In the genomic region with DNA sequence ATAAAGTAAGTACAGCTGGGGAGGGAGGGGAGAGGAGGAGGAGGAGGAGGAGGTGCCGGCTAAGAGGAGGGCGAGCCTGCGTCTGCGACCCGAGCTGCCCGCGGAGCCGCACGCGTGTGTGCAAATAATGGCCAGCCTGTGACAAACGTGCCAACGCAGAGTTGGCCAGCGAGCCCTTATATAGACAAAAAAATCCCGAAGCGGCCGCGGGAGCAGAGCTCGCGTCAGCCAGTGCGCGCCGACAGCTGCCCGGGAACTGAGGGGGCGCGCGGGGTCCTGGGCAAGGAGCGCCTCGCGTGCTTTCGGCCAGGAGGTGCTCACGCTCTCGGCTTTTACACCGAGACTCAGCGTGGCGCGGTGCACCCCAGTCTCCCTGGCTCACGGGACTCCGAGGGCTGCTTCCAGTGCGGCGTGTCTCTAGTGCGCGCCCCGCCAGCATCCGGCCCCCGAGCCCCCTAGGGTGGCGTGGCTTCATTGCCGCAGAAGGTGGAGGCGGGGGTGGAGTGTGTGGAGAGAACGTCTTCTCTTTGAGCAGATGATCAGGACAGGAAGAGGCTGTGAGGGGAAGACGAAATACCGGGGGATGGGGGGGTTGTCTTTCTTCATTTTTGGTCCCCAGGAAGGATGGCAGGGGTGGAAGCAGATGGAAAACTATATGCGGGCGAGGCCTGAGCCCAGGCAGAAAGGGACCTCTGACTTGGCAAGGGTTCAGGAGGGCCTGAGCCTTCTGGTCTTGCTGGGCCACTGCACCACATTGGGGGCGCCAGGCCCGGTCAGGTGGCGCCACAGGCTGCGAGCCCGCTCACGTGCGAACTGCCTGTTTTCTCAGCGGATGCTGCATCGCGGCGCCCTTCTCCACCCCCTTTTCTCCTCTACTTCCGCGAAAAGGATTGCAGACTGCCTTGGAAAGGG, we compare ENCODE assay signal across 8 cellular contexts. TPM values are rescaled to one million over a fixed set of nuclear protein-coding genes. Genes with fewer than 3 reads are reported as not detected.
A peak's percentile ranks its signal among the peaks of the same experiment; 100 is the strongest.
DNase-seq lines count a peak whose midpoint lies in the region; ATAC-seq and TF ChIP-seq lines count a peak whose summit lies in the region.

No MANE protein-coding gene starts in this region.

- H3K27ac ChIP-seq in 22Rv1, result peak overlapping the region; percentile 63

- no peaks in the 10 kb centered on the region for H3K9me3 Mint-ChIP-seq in chondrocyte (ENCODE audit: low read depth)

- ATAC-seq in GM18858 (IDR thresholded peaks at IDR 0.05; ENCODE audit: unreplicated experiment), result peak; percentile 25
- ATAC-seq in HG03066 (IDR thresholded peaks at IDR 0.05; ENCODE audit: low read depth, unreplicated experiment), result peak; percentile 42
- peak; percentile 72 for ATAC-seq in left colon

- TF ChIP-seq CTCF in 22Rv1 (IDR thresholded peaks at IDR 0.05), result peak; percentile 11; the same call in 1 of the 2 replicates
- no peak for TF ChIP-seq CTCF in chondrocyte (IDR thresholded peaks at IDR 0.05)

- H3K4me3 Mint-ChIP-seq in chondrocyte (ENCODE audit: unreplicated experiment), result peak overlapping the region; percentile 94

- no peaks in the 10 kb centered on the region for H3K36me3 Mint-ChIP-seq in chondrocyte (ENCODE audit: low read depth)

- peaks cover 25% of the 10 kb centered on the region for H3K4me1 Mint-ChIP-seq in chondrocyte (ENCODE audit: low read depth)

- H3K27ac Mint-ChIP-seq in chondrocyte (ENCODE audit: unreplicated experiment), result peak overlapping the region; percentile 99

- DNase-seq in NCI-H2171 treated with DMSO at 0.1 percent for 48 hours (lab: John Stamatoyannopoulos, UW), result peak; percentile 82
- DNase-seq in activated CD4-positive, alpha-beta T cell treated with anti-CD3 and anti-CD28 coated beads for 1 hour, result peak; percentile 66
- DNase-seq in chondrocyte (ENCODE audit: low spot score), result peak; percentile 91
- peak; percentile 75 to 82 for DNase-seq in left colon
- peak; percentile 62 to 68 for DNase-seq in stimulated activated CD4-positive, alpha-beta T cell treated with anti-CD3 and anti-CD28 coated beads, Interleukin-1b, Interleukin-23, amount 100 ng/mL, for 4 hours (ENCODE audit: low read depth in 2 of 2)

- no peaks in the 10 kb centered on the region for H3K27me3 Mint-ChIP-seq in chondrocyte (ENCODE audit: low read depth)

- intact Hi-C loops in left colon (cut with DNase I, micrococcal nuclease), result no loop called here

RNA-seq across cellular contexts. Expression of gene SLC16A7, which starts 0.7 kb away (rescaled TPM):
- total RNA-seq in chondrocyte (24.9 to 26.0 TPM (median 25.0 TPM) in 3 replicates), left colon (1 to 10 TPM; 8.1 to 8.8 TPM)

Comparison
In these comparisons a context has a peak if more than half of its experiments do, and no peak if none do; other contexts are left out.
1. Peak in every context shown above with its lines: DNase-seq, ATAC-seq and H3K27ac ChIP-seq.